26 cellular contexts compared by ENCODE assay signal in genomic region chr5:57113486-57113885, GRCh38.
"Had no signal": no experiment of that assay in that cellular context is flagged by ENCODE, and none has a peak within 500 bp of the region (broad histone marks: within the 10 kb centered on the region; RNA-seq: fewer than 3 reads in every experiment).

No MANE protein-coding gene starts in this region.

- H3K36me3 Mint-ChIP-seq: activated naive CD4-positive, alpha-beta T cell treated with anti-CD3 and anti-CD28 coated beads, Interleukin-2, amount 50 U/mL, for 24 hours; brain had no signal

- H3K9me3 Mint-ChIP-seq: activated CD4-positive, alpha-beta T cell treated with anti-CD3 and anti-CD28 coated beads, Interleukin-2, amount 10 ng/mL, durations not matched to agents 24 days and 14 days; activated CD8-positive, alpha-beta T cell treated with anti-CD3 and anti-CD28 coated beads for 36 hours; activated naive CD4-positive, alpha-beta T cell treated with anti-CD3 and anti-CD28 coated beads, Interleukin-2, amount 50 U/mL, for 24 hours; activated naive CD8-positive, alpha-beta T cell treated with anti-CD3 and anti-CD28 coated beads, Interleukin-2, amount 10 ng/mL, durations not matched to agents 7 days and 5 days; activated T-helper 2 cell treated with anti-CD3 and anti-CD28 coated beads, Interferon-gamma antibody, Interleukin-2, Interleukin-4, amounts not matched to agents 10 μg/mL and 5 μg/mL and 100 μg/mL, durations not matched to agents 14 hours and 24 hours and 36 hours; T-helper 2 cell treated with Interferon-gamma antibody and Interleukin-4, amounts not matched to agents 5 μg/mL and 100 μg/mL, for 36 hours had no signal

- H3K27ac ChIP-seq: adrenal gland had no signal

- ATAC-seq: activated CD8-positive, alpha-beta T cell treated with anti-CD3 and anti-CD28 coated beads for 36 hours; Panc1; SK-N-SH treated with all-trans-retinoic acid at 6 μM for 48 hours had no signal

- H3K4me1 ChIP-seq: adrenal gland had no signal

- H3K4me3 Mint-ChIP-seq: activated CD4-positive, alpha-beta T cell treated with anti-CD3 and anti-CD28 coated beads, Interleukin-2, amount 10 ng/mL, durations not matched to agents 24 days and 14 days; activated CD8-positive, alpha-beta T cell treated with anti-CD3 and anti-CD28 coated beads for 36 hours; activated naive CD4-positive, alpha-beta T cell treated with anti-CD3 and anti-CD28 coated beads, Interleukin-2, amount 50 U/mL, for 24 hours; activated naive CD8-positive, alpha-beta T cell treated with anti-CD3 and anti-CD28 coated beads, Interleukin-2, amount 10 ng/mL, durations not matched to agents 7 days and 5 days; brain; T-helper 2 cell treated with Interferon-gamma antibody and Interleukin-4, amounts not matched to agents 5 μg/mL and 100 μg/mL, for 36 hours had no signal

- H3K36me3 ChIP-seq: adrenal gland had no signal

- H3K9me3 ChIP-seq: adrenal gland had no signal

- H3K4me1 Mint-ChIP-seq: brain had no signal

- H3K27ac Mint-ChIP-seq: activated CD4-positive, alpha-beta T cell treated with anti-CD3 and anti-CD28 coated beads, Interleukin-2, amount 10 ng/mL, durations not matched to agents 24 days and 14 days; activated CD8-positive, alpha-beta T cell treated with anti-CD3 and anti-CD28 coated beads for 36 hours; activated naive CD4-positive, alpha-beta T cell treated with anti-CD3 and anti-CD28 coated beads, Interleukin-2, amount 50 U/mL, for 24 hours; activated naive CD8-positive, alpha-beta T cell treated with anti-CD3 and anti-CD28 coated beads, Interleukin-2, amount 10 ng/mL, durations not matched to agents 7 days and 5 days; activated T-helper 2 cell treated with anti-CD3 and anti-CD28 coated beads, Interferon-gamma antibody, Interleukin-2, Interleukin-4, amounts not matched to agents 10 μg/mL and 5 μg/mL and 100 μg/mL, durations not matched to agents 14 hours and 24 hours and 36 hours; brain; T-helper 2 cell treated with Interferon-gamma antibody and Interleukin-4, amounts not matched to agents 5 μg/mL and 100 μg/mL, for 36 hours had no signal

- H3K27me3 ChIP-seq: adrenal gland had no signal

- H3K4me3 ChIP-seq: adrenal gland had no signal

- DNase-seq: activated CD4-positive, alpha-beta T cell treated with anti-CD3 and anti-CD28 coated beads, Interleukin-2, amount 10 ng/mL, durations not matched to agents 24 days and 14 days; activated CD4-positive, alpha-beta T cell treated with anti-CD3 and anti-CD28 coated beads, Interleukin-2, amount 50 U/mL, for 4 hours; activated CD8-positive, alpha-beta T cell treated with anti-CD3 and anti-CD28 coated beads for 36 hours; activated gamma-delta T cell; activated naive CD4-positive, alpha-beta T cell treated with Interleukin-2 at 50 U/mL for 16 hours; activated naive CD8-positive, alpha-beta T cell treated with anti-CD3 and anti-CD28 coated beads, Interleukin-2, amount 10 ng/mL, durations not matched to agents 7 days and 5 days; activated T-cell treated with anti-CD3 and anti-CD28 coated beads, Interleukin-2, amount 50 U/mL, for 1 hour; adrenal gland; Kasumi-1; KG1; MM.1S; MV-4-11; NCI-H1092; NCI-H1436 treated with DMSO at 0.1 percent for 48 hours; NCI-H1694 treated with DMSO at 0.1 percent for 48 hours; NCI-H2029; NCI-H345; NCI-H524 treated with DMSO at 0.1 percent for 48 hours; SHP77 treated with DMSO at 0.1 percent for 48 hours; SW 1271 had no signal

- H3K27me3 Mint-ChIP-seq: activated CD4-positive, alpha-beta T cell treated with anti-CD3 and anti-CD28 coated beads, Interleukin-2, amount 10 ng/mL, durations not matched to agents 24 days and 14 days; activated CD8-positive, alpha-beta T cell treated with anti-CD3 and anti-CD28 coated beads for 36 hours; activated naive CD4-positive, alpha-beta T cell treated with anti-CD3 and anti-CD28 coated beads, Interleukin-2, amount 50 U/mL, for 24 hours; brain had no signal
